ENCODE assay signal across 18 cellular contexts in genomic region chr20:11000416-11000815, GRCh38.
DNase-seq lines count a peak whose midpoint lies in the region; ATAC-seq and TF ChIP-seq lines count a peak whose summit lies in the region.
"Had no signal": no experiment of that assay in that cellular context is flagged by ENCODE, and none has a peak within 500 bp of the region (broad histone marks: within the 10 kb centered on the region; RNA-seq: fewer than 3 reads in every experiment).

No MANE protein-coding gene starts in this region.

- no peaks in the 10 kb centered on the region for H3K9me3 ChIP-seq in mammary epithelial cell (replicated peaks; ENCODE audit: insufficient read depth, low read length)
- H3K9me3 ChIP-seq in breast epithelium: no peaks in the 10 kb centered on the region
- no peaks in the 10 kb centered on the region for H3K9me3 ChIP-seq in vagina
- H3K9me3 ChIP-seq: BLaER1 treated with 17β-estradiol and CSF1 and Interleukin-3, amounts not matched to agents 10 nM and 100 nM; Caco-2 had no signal

- H2AFZ ChIP-seq in mammary epithelial cell (ENCODE audit: low read depth, low read length): peak overlapping the region; percentile 49

- H3K4me2 ChIP-seq in mammary epithelial cell (ENCODE audit: insufficient read depth, low read depth, low read length): no peak overlapping the region

- intact Hi-C loops in mammary epithelial cell (cut with micrococcal nuclease): loop anchor here (2.0 to 5.0 kb wide), 7 partner anchors 46 to 443 kb away; no protein-coding TSS in a partner anchor
- intact Hi-C loops in breast epithelium (cut with DNase I; ENCODE audit: low total_unique reads): no loop called here
- intact Hi-C loops in vagina (cut with DNase I): no loop called here

- dilution Hi-C loops in mammary epithelial cell (cut with HindIII; ENCODE audit: low sequenced_read_pairs): no loop called here

- 80% methylated on average over 1 of the region's 1 CpG for WGBS in mammary epithelial cell (ENCODE audit: low coverage, missing lambda C conversion rate)

- H3K4me1 ChIP-seq in mammary epithelial cell (ENCODE audit: insufficient read depth, low read length): peaks cover 35% of the 10 kb centered on the region
- H3K4me1 ChIP-seq in breast epithelium: no peaks in the 10 kb centered on the region
- peaks cover 42% of the 10 kb centered on the region for H3K4me1 ChIP-seq in foreskin keratinocyte
- H3K4me1 ChIP-seq in vagina: peaks cover 11% of the 10 kb centered on the region
- H3K4me1 ChIP-seq: Caco-2 had no signal

- ATAC-seq in foreskin keratinocyte: no peak
- ATAC-seq: HCT116, K562 had no signal

- H3K79me2 ChIP-seq in mammary epithelial cell (ENCODE audit: insufficient read depth, low read length): no peaks in the 10 kb centered on the region

- CTCF ChIA-PET in mammary epithelial cell (lab: Charles Lee; ENCODE audit: low non-redundant PET): no interaction called here

- H3K27me3 ChIP-seq in mammary epithelial cell (ENCODE audit: insufficient read depth, low read length) (no peaks in the 10 kb centered on the region), breast epithelium (no peaks in the 10 kb centered on the region), foreskin keratinocyte (no peaks in the 10 kb centered on the region), vagina (no peaks in the 10 kb centered on the region)
- H3K27me3 ChIP-seq: BLaER1 treated with 17β-estradiol and CSF1 and Interleukin-3, amounts not matched to agents 10 nM and 100 nM had no signal

- TF ChIP-seq CTCF in mammary epithelial cell (conservative IDR thresholded peaks at IDR 0.05 in 1 of 2, IDR thresholded peaks at IDR 0.05 in 1 of 2; ENCODE audit: extremely low read depth in 1 of 2, insufficient read depth in 1 of 2, low read depth in 1 of 2, low read length in 2 of 2) (no peak), breast epithelium (IDR thresholded peaks at IDR 0.05) (no peak), foreskin keratinocyte (conservative IDR thresholded peaks at IDR 0.05) (no peak), vagina (IDR thresholded peaks at IDR 0.05) (no peak)

- no peaks in the 10 kb centered on the region for H4K20me1 ChIP-seq in mammary epithelial cell (ENCODE audit: insufficient read depth, low read length)
- H4K20me1 ChIP-seq: BLaER1 treated with 17β-estradiol and CSF1 and Interleukin-3, amounts not matched to agents 10 nM and 100 nM had no signal

- DNase-seq in mammary epithelial cell: no peak
- DNase-seq in breast epithelium (ENCODE audit: low spot score in 2 of 2): no peak
- peak; percentile 60 for DNase-seq in SK-MEL-5 (ENCODE audit: low read depth, low spot score)
- no peak for DNase-seq in foreskin keratinocyte
- no peak for DNase-seq in vagina (ENCODE audit: extremely low spot score in 2 of 2)
- no peak for DNase-seq in C1 segment of cervical spinal cord (lab: John Stamatoyannopoulos, UW)
- DNase-seq in HuH-7 (ENCODE audit: low spot score): no peak
- DNase-seq in NCI-H774 (lab: John Stamatoyannopoulos, UW): no peak
- DNase-seq: Caco-2; CD4-positive, CD25-positive, alpha-beta regulatory T cell; GDM1; GOT3; H7; HFFc6 had no signal

- TF ChIP-seq POLR2A in breast epithelium (IDR thresholded peaks at IDR 0.05) (no peak), vagina (IDR thresholded peaks at IDR 0.05) (no peak)

- H3K27ac ChIP-seq in mammary epithelial cell (ENCODE audit: insufficient read depth, low read depth, low read length) (no peak overlapping the region), breast epithelium (peak overlapping the region in 1 of 2 donors; percentile 39), foreskin keratinocyte (peak overlapping the region; percentile 82), vagina (peak overlapping the region; percentile 11)
- H3K27ac ChIP-seq: 22Rv1 had no signal

- H3K4me3 ChIP-seq in mammary epithelial cell (replicated peaks in 1 of 3; ENCODE audit: insufficient read depth in 1 of 3, low read depth in 2 of 3, low read length in 3 of 3) (no peak overlapping the region), breast epithelium (no peak overlapping the region), vagina (no peak overlapping the region)
- H3K4me3 ChIP-seq: BLaER1 treated with 17β-estradiol and CSF1 and Interleukin-3, amounts not matched to agents 10 nM and 100 nM; K562 had no signal

- in situ Hi-C loops in mammary epithelial cell (cut with MboI; ENCODE audit: low sequenced_read_pairs in 2 of 2): no loop called here
- in situ Hi-C loops in SK-MEL-5 (cut with HindIII; ENCODE audit: low pct_unique_long_range_greater_than_20kb, low sequenced_read_pairs): no loop called here

- H3K36me3 ChIP-seq in mammary epithelial cell (ENCODE audit: insufficient read depth, low read length) (no peaks in the 10 kb centered on the region), breast epithelium (no peaks in the 10 kb centered on the region), vagina (no peaks in the 10 kb centered on the region)
- H3K36me3 ChIP-seq: BLaER1 treated with 17β-estradiol and CSF1 and Interleukin-3, amounts not matched to agents 10 nM and 100 nM had no signal

- no TSS peak for BruUV-seq in mammary epithelial cell (replicated peaks; lab: Mats Ljungman, UMichigan)

- no peak overlapping the region for H3K9ac ChIP-seq in mammary epithelial cell (ENCODE audit: insufficient read depth, low read length)
- H3K9ac ChIP-seq: BLaER1 treated with 17β-estradiol and CSF1 and Interleukin-3, amounts not matched to agents 10 nM and 100 nM had no signal
